In the genomic region with DNA sequence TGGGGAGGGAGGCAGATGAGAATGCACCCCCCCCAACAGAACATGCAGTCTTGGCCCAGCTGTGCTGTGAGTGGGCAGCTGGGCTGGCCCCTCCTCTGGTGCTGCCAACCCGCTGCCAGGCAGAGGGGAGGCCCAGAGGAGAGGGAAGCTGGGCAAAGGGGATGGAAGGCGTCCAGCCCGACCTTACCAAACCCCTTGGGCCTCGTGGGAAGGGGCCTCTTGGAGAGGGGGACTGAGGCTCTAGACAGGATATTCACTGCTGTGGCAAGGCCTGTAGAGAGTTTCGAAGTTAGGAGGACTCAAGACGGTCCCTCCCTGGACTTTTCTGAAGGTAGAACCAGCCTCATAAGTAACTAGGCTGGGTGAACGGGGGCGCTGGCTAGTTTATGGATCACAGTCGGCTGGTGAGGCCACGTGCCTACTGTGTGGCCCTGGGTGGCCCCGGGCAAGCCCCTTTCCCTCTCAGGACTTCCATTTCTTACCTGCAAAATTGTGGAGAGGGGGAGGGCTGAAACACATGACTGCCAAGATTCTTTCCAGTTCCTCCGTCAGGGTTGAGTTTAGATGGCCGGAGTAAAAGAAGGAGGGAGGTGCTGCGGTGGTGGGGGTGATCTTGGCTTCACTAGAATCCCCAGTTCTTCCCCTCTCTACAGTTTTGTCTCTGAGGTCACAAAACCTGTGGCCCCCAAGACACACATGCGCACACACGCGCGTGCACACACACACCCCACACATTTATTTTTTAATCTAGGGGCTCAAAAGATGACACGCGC, we compare ENCODE assay signal across 8 cellular contexts. TPM values are rescaled to one million over a fixed set of nuclear protein-coding genes. Genes with fewer than 3 reads are reported as not detected.
DNase-seq lines count a peak whose midpoint lies in the region; ATAC-seq and TF ChIP-seq lines count a peak whose summit lies in the region.

No MANE protein-coding gene starts in this region.

- peak overlapping the region; percentile 89 for H3K4me3 Mint-ChIP-seq in activated T-cell treated with anti-CD3 and anti-CD28 coated beads, Interleukin-2, amount 50 U/mL, for 4 hours

- TF ChIP-seq CTCF in foreskin fibroblast (IDR thresholded peaks at IDR 0.05; ENCODE audit: low read depth, low read length) (no peak), omental fat pad (IDR thresholded peaks at IDR 0.05) (no peak)

- H3K36me3 ChIP-seq in HUES64 (ENCODE audit: insufficient read depth, low read length) = no peaks in the 10 kb centered on the region

- no peaks in the 10 kb centered on the region for H3K9me3 Mint-ChIP-seq in activated T-cell treated with anti-CD3 and anti-CD28 coated beads, Interleukin-2, amount 50 U/mL, for 4 hours

- H3K27ac ChIP-seq in HUES64 (ENCODE audit: low read depth, low read length) = no peak overlapping the region

- peak; percentile 23 to 30 for ATAC-seq in activated T-cell treated with anti-CD3 and anti-CD28 coated beads, Interleukin-2, amount 50 U/mL, for 4 hours
- ATAC-seq in omental fat pad (ENCODE audit: low FRiP score) (peak; percentile 55), HG02852 (IDR thresholded peaks at IDR 0.05; ENCODE audit: unreplicated experiment) (no peak)

- no peaks in the 10 kb centered on the region for H3K27me3 Mint-ChIP-seq in activated T-cell treated with anti-CD3 and anti-CD28 coated beads, Interleukin-2, amount 50 U/mL, for 4 hours (ENCODE audit: low read depth)

- H3K4me1 Mint-ChIP-seq in activated T-cell treated with anti-CD3 and anti-CD28 coated beads, Interleukin-2, amount 50 U/mL, for 4 hours (ENCODE audit: low read depth) = peaks cover 64% of the 10 kb centered on the region

- H3K27me3 ChIP-seq in HUES64 (ENCODE audit: insufficient read depth, low read length) = peaks cover 33% of the 10 kb centered on the region

- no peak overlapping the region for H3K9ac ChIP-seq in HUES64 (ENCODE audit: low read depth, low read length)

- peak; percentile 53 for TF ChIP-seq POLR2A in GM10847 (IDR thresholded peaks at IDR 0.05; ENCODE audit: extremely low read depth, insufficient read length)

- WGBS in HUES64 = 68% methylated on average over 19 of the region's 20 CpGs

- peak; percentile 64 for DNase-seq in activated T-cell treated with anti-CD3 and anti-CD28 coated beads, Interleukin-2, amount 50 U/mL, for 4 hours
- DNase-seq in foreskin fibroblast (peak; percentile 59 to 77), omental fat pad (ENCODE audit: low spot score) (peak; percentile 28), iPS-NIHi11 (ENCODE audit: low spot score) (no peak), SIG-M5 (lab: John Stamatoyannopoulos, UW) (no peak)

- peaks cover 10% of the 10 kb centered on the region for H3K4me1 ChIP-seq in HUES64 (ENCODE audit: insufficient read depth, low read length)

- H3K36me3 Mint-ChIP-seq in activated T-cell treated with anti-CD3 and anti-CD28 coated beads, Interleukin-2, amount 50 U/mL, for 4 hours (ENCODE audit: insufficient read depth) = peaks cover 31% of the 10 kb centered on the region

- peak overlapping the region; percentile 55 for H3K4me3 ChIP-seq in HUES64 (ENCODE audit: low read length)
- peak overlapping the region; percentile 31 to 52 for H3K4me3 ChIP-seq in foreskin fibroblast (ENCODE audit: low read depth in 1 of 2, low read length in 2 of 2)

- no peaks in the 10 kb centered on the region for H3K9me3 ChIP-seq in HUES64 (ENCODE audit: insufficient read depth, low read depth, low read length)

RNA-seq across cellular contexts. Expression of a gene that starts 0.8 kb away (rescaled TPM):
- 2.1 TPM for polyA plus RNA-seq in HUES64 (2013, experiment 1 of 2)
- 5.0 TPM for polyA plus RNA-seq in HUES64 (2013, experiment 2 of 2)
- total RNA-seq in activated T-cell treated with anti-CD3 and anti-CD28 coated beads, Interleukin-2, amount 50 U/mL, for 4 hours = 100 to 1,000 TPM; 193 to 264 (median 220) TPM
- total RNA-seq in omental fat pad = 100 to 1,000 TPM; 151 to 200 (median 171) TPM

RNA-seq across cellular contexts. Expression of a gene that starts 11.3 kb away (rescaled TPM):
- polyA plus RNA-seq in HUES64 (2013, experiment 1 of 2) = 23.0 TPM
- 27.8 TPM for polyA plus RNA-seq in HUES64 (2013, experiment 2 of 2)
- total RNA-seq in activated T-cell treated with anti-CD3 and anti-CD28 coated beads, Interleukin-2, amount 50 U/mL, for 4 hours = 10 to 100 TPM; 62.9 to 86.7 (median 71.9) TPM
- total RNA-seq in omental fat pad = 100 to 1,000 TPM in 2 of 4 donors, 10 to 100 TPM in 2; 66.6 to 130 (median 111) TPM

Comparison
In these comparisons a context has a peak if more than half of its experiments do, and no peak if none do; other contexts are left out.
1. DNase-seq: peak in activated T-cell treated with anti-CD3 and anti-CD28 coated beads, Interleukin-2, amount 50 U/mL, for 4 hours (single experiment), foreskin fibroblast (2 of 2) and omental fat pad (single experiment); none in iPS-NIHi11 (single experiment) and SIG-M5 (single experiment).